21 cellular contexts compared by ENCODE assay signal in the genomic region with DNA sequence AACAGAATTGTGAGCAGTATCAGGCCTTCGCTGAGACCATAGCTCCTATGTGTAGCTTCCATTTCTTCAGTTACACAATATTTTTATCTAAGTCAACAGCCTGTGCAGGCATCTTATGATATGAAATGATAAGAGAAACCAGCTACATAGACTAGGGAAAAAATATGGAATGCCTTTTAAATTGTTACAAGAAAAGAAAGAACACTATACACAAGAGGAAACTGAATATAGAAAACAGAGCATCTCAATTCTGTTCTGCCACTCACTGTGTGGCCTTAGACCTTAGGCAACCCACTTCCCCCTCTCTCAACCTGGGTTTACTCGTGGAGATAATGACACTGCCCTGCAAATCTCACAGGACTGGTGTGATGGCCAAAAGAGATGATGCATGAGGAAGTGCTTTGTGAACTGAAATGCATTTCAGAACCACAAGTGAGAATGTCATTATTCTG.
DNase-seq lines count a peak whose midpoint lies in the region; ATAC-seq and TF ChIP-seq lines count a peak whose summit lies in the region.
"Had no signal": no experiment of that assay in that cellular context is flagged by ENCODE, and none has a peak within 500 bp of the region (broad histone marks: within the 10 kb centered on the region; RNA-seq: fewer than 3 reads in every experiment).

No MANE protein-coding gene starts in this region.

- H3K27me3 ChIP-seq in endodermal cell (ENCODE audit: control insufficient read depth, insufficient read depth, low read length, poor library complexity, severe bottlenecking) (no peaks in the 10 kb centered on the region), hepatocyte (no peaks in the 10 kb centered on the region)
- H3K27me3 ChIP-seq: pancreas, thyroid gland had no signal

- TF ChIP-seq CTCF in endodermal cell (conservative IDR thresholded peaks at IDR 0.05) (no peak), hepatocyte (IDR thresholded peaks at IDR 0.05; ENCODE audit: poor library complexity) (no peak)

- H3K27ac ChIP-seq in endodermal cell (ENCODE audit: low read depth, low read length) (no peak overlapping the region), hepatocyte (no peak overlapping the region)
- H3K27ac ChIP-seq: pancreas, thyroid gland, WERI-Rb-1 had no signal

- H3K9me3 Mint-ChIP-seq in activated T-cell treated with anti-CD3 and anti-CD28 coated beads, Interleukin-2, amount 50 U/mL, for 4 hours: no peaks in the 10 kb centered on the region
- H3K9me3 Mint-ChIP-seq in endodermal cell: no peaks in the 10 kb centered on the region

- H3K79me2 ChIP-seq in hepatocyte: no peaks in the 10 kb centered on the region

- H4K20me1 ChIP-seq in hepatocyte (ENCODE audit: insufficient read depth, poor library complexity, severe bottlenecking): no peaks in the 10 kb centered on the region

- H3K27me3 Mint-ChIP-seq in activated T-cell treated with anti-CD3 and anti-CD28 coated beads, Interleukin-2, amount 50 U/mL, for 4 hours (ENCODE audit: low read depth): no peaks in the 10 kb centered on the region
- H3K27me3 Mint-ChIP-seq in endodermal cell (ENCODE audit: insufficient read depth): no peaks in the 10 kb centered on the region

- TF ChIP-seq POLR2A in erythroblast (IDR thresholded peaks at IDR 0.05; ENCODE audit: low read length): no peak

- no peak overlapping the region for H3K27ac Mint-ChIP-seq in endodermal cell

- no peak overlapping the region for H3K9ac ChIP-seq in endodermal cell (ENCODE audit: extremely low read depth, low read length, poor library complexity, severe bottlenecking)

- peak; percentile 50 for DNase-seq in MV-4-11 (lab: John Stamatoyannopoulos, UW)
- peak; percentile 76 to 86 for DNase-seq in erythroblast (lab: John Stamatoyannopoulos, UW)
- no peak for DNase-seq in activated T-cell treated with anti-CD3 and anti-CD28 coated beads, Interleukin-2, amount 50 U/mL, for 4 hours
- no peak for DNase-seq in endodermal cell
- DNase-seq in hepatocyte (ENCODE audit: low spot score): no peak
- DNase-seq: activated CD4-positive, alpha-beta T cell treated with anti-CD3 and anti-CD28 coated beads, Interleukin-2, amount 50 U/mL, for 48 hours; activated naive CD4-positive, alpha-beta T cell; caudate nucleus; NCI-H2107; NCI-H524 treated with DMSO at 0.1 percent for 48 hours; pancreas; SHP77; stimulated activated naive CD4-positive, alpha-beta T cell treated with Interleukin-2 at 50 U/mL for 16 hours; T-helper 1 cell; thyroid gland; WERI-Rb-1 had no signal

- peaks cover 4% of the 10 kb centered on the region for H3K36me3 Mint-ChIP-seq in activated T-cell treated with anti-CD3 and anti-CD28 coated beads, Interleukin-2, amount 50 U/mL, for 4 hours (ENCODE audit: insufficient read depth)
- no peaks in the 10 kb centered on the region for H3K36me3 Mint-ChIP-seq in endodermal cell (ENCODE audit: low read depth)

- no peaks in the 10 kb centered on the region for H3K9me2 ChIP-seq in hepatocyte (replicated peaks; ENCODE audit: insufficient read depth)

- no peak overlapping the region for H3K4me3 Mint-ChIP-seq in activated T-cell treated with anti-CD3 and anti-CD28 coated beads, Interleukin-2, amount 50 U/mL, for 4 hours
- H3K4me3 Mint-ChIP-seq in endodermal cell: no peak overlapping the region

- no peaks in the 10 kb centered on the region for H3K9me3 ChIP-seq in endodermal cell (ENCODE audit: control insufficient read depth, low read length)
- H3K9me3 ChIP-seq in hepatocyte (ENCODE audit: low read depth): no peaks in the 10 kb centered on the region
- H3K9me3 ChIP-seq: pancreas, thyroid gland had no signal

- ATAC-seq in GM19351 (IDR thresholded peaks at IDR 0.05; ENCODE audit: unreplicated experiment) (peak; percentile 81), HG03025 (IDR thresholded peaks at IDR 0.05; ENCODE audit: low FRiP score, unreplicated experiment) (peak; percentile 57), HG03521 (IDR thresholded peaks at IDR 0.05; ENCODE audit: unreplicated experiment) (no peak)
- no peak for ATAC-seq in activated T-cell treated with anti-CD3 and anti-CD28 coated beads, Interleukin-2, amount 50 U/mL, for 4 hours
- ATAC-seq: HCT116, pancreas, sciatic nerve had no signal

- H3K4me1 ChIP-seq in endodermal cell (ENCODE audit: control insufficient read depth, insufficient read depth, low read length): no peaks in the 10 kb centered on the region
- no peaks in the 10 kb centered on the region for H3K4me1 ChIP-seq in hepatocyte (ENCODE audit: insufficient read depth)
- H3K4me1 ChIP-seq: pancreas had no signal

- WGBS in endodermal cell (ENCODE audit: insufficient coverage in 1 of 2, insufficient read length in 1 of 2), 2 experiments: 75% methylated on average over 2 of the region's 2 CpGs; no CpG with 5 or more reads in 1 of the 2 experiments
- 75% methylated on average over 2 of the region's 2 CpGs for WGBS in hepatocyte (ENCODE audit: low lambda C conversion rate, missing lambda C conversion rate)

- H3K4me2 ChIP-seq in hepatocyte: no peak overlapping the region

- H3K4me1 Mint-ChIP-seq in activated T-cell treated with anti-CD3 and anti-CD28 coated beads, Interleukin-2, amount 50 U/mL, for 4 hours (ENCODE audit: low read depth): no peaks in the 10 kb centered on the region
- no peaks in the 10 kb centered on the region for H3K4me1 Mint-ChIP-seq in endodermal cell

- H3K4me3 ChIP-seq in endodermal cell (ENCODE audit: low read length) (no peak overlapping the region), hepatocyte (no peak overlapping the region)
- H3K4me3 ChIP-seq: pancreas, thyroid gland had no signal

- no peak overlapping the region for H2AFZ ChIP-seq in hepatocyte

- H3K36me3 ChIP-seq in endodermal cell (ENCODE audit: control insufficient read depth, insufficient read depth, low read length) (no peaks in the 10 kb centered on the region), hepatocyte (replicated peaks; ENCODE audit: insufficient read depth, low read depth) (no peaks in the 10 kb centered on the region)
- H3K36me3 ChIP-seq: pancreas, thyroid gland, WERI-Rb-1 had no signal

Comparison
In these comparisons a context has a peak if more than half of its experiments do, and no peak if none do; other contexts are left out.
1. ATAC-seq: peak in GM19351 (single experiment) and HG03025 (single experiment); none in activated T-cell treated with anti-CD3 and anti-CD28 coated beads, Interleukin-2, amount 50 U/mL, for 4 hours (0 of 2) and HG03521 (single experiment).
2. DNase-seq: peak in MV-4-11 (single experiment) and erythroblast (2 of 2); none in activated T-cell treated with anti-CD3 and anti-CD28 coated beads, Interleukin-2, amount 50 U/mL, for 4 hours (single experiment), endodermal cell (single experiment) and hepatocyte (single experiment).